In the genomic region with DNA sequence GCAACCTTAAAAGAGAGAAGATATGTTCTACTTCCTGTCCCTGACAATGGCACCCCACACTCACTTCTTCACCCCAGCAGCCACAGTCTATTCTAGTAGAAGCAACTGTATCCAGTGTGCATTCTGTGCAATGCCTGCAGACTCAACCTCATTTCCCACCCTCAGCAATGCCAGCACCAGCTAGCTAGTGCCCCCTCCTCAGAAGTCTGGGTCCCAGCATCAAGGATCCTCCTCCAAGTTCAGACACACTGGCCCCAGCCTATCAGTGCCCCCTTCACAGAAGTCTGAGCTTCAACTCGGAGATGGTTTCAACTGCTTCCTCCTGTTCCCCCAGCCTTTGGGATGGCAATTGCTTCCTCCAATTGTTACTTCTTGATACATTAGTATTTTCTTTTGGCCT, we compare ENCODE assay signal across 38 cellular contexts.
"Had no signal": no experiment of that assay in that cellular context is flagged by ENCODE, and none has a peak within 500 bp of the region (broad histone marks: within the 10 kb centered on the region; RNA-seq: fewer than 3 reads in every experiment).

No MANE protein-coding gene starts in this region.

- H3K27me3 ChIP-seq: body of pancreas, brain microvascular endothelial cell, breast epithelium had no signal

- H3K27ac ChIP-seq: adrenal gland, body of pancreas, brain microvascular endothelial cell, breast epithelium, VCaP had no signal

- H3K4me1 Mint-ChIP-seq: activated B cell treated with CpG ODN at 0.5 μM for 24 hours; activated CD4-positive, alpha-beta T cell treated with anti-CD3 and anti-CD28 coated beads, Interleukin-2, amount 10 ng/mL, durations not matched to agents 24 days and 14 days; activated T-helper 17 cell treated with anti-CD3 and anti-CD28 coated beads, Interleukin-2, amount 50 U/mL, for 72 hours had no signal

- FAIRE-seq: astrocyte, TTC549 had no signal

- H3K36me3 ChIP-seq: adrenal gland, brain microvascular endothelial cell, breast epithelium had no signal

- H3K4me3 ChIP-seq: adrenal gland, body of pancreas, breast epithelium had no signal

- H3K27ac Mint-ChIP-seq: activated B cell treated with CpG ODN at 0.5 μM for 24 hours; activated CD4-positive, alpha-beta memory T cell treated with anti-CD3 and anti-CD28 coated beads for 36 hours; activated CD4-positive, alpha-beta T cell treated with anti-CD3 and anti-CD28 coated beads, Interleukin-2, amount 10 ng/mL, durations not matched to agents 24 days and 14 days; activated CD8-positive, alpha-beta T cell treated with anti-CD3 and anti-CD28 coated beads for 36 hours; activated naive CD4-positive, alpha-beta T cell treated with anti-CD3 and anti-CD28 coated beads for 36 hours; activated naive CD4-positive, alpha-beta T cell treated with anti-CD3 and anti-CD28 coated beads, Interleukin-2, amount 50 U/mL, for 72 hours; activated T-cell treated with anti-CD3 and anti-CD28 coated beads, Interleukin-2, amount 50 U/mL, for 72 hours; activated T-helper 1 cell treated with anti-CD3 and anti-CD28 coated beads, Interleukin-12 subunit alpha, Interleukin-12 subunit beta, Interleukin-2, Interleukin-4 antibody, amounts not matched to agents 30 ng/mL and 10 ng/mL and 1 ng/mL, durations not matched to agents 14 hours and 24 hours and 36 hours; activated T-helper 17 cell treated with anti-CD3 and anti-CD28 coated beads, Interleukin-2, amount 50 U/mL, for 72 hours; T-helper 1 cell treated with Interleukin-12 subunit alpha and Interleukin-12 subunit beta and Interleukin-4 antibody, amounts not matched to agents 30 μg/mL and 1 μg/mL, for 36 hours; T-helper 2 cell treated with Interferon-gamma antibody and Interleukin-4, amounts not matched to agents 5 μg/mL and 100 μg/mL, for 36 hours had no signal

- DNase-seq: activated B cell treated with CpG ODN at 0.5 μM for 24 hours; activated CD4-positive, alpha-beta memory T cell treated with anti-CD3 and anti-CD28 coated beads for 36 hours; activated CD4-positive, alpha-beta T cell treated with anti-CD3 and anti-CD28 coated beads for 4 hours; activated CD4-positive, alpha-beta T cell treated with anti-CD3 and anti-CD28 coated beads, Interleukin-2, amount 10 ng/mL, durations not matched to agents 24 days and 14 days; activated CD4-positive, alpha-beta T cell treated with anti-CD3 and anti-CD28 coated beads, Interleukin-2, amount 50 U/mL, for 1 hour; activated CD4-positive, alpha-beta T cell treated with anti-CD3 and anti-CD28 coated beads, Interleukin-2, amount 50 U/mL, for 4 hours; activated CD4-positive, CD25-positive, alpha-beta regulatory T cell treated with anti-CD3 and anti-CD28 coated beads, Interleukin-2, amount 50 U/mL, for 72 hours; activated CD8-positive, alpha-beta memory T cell treated with anti-CD3 and anti-CD28 coated beads, Interleukin-2, amount 50 U/mL, for 4 hours; activated CD8-positive, alpha-beta T cell treated with anti-CD3 and anti-CD28 coated beads for 36 hours; activated effector memory CD4-positive, alpha-beta T cell treated with anti-CD3 and anti-CD28 coated beads, Interleukin-2, amount 50 U/mL, for 16 hours; activated gamma-delta T cell treated with Interleukin-2 at 50 U/mL for 16 hours; activated naive CD4-positive, alpha-beta T cell; activated naive CD4-positive, alpha-beta T cell treated with anti-CD3 and anti-CD28 coated beads for 36 hours; activated naive CD4-positive, alpha-beta T cell treated with anti-CD3 and anti-CD28 coated beads, Interleukin-2, amount 50 U/mL, for 16 hours; activated naive CD8-positive, alpha-beta T cell treated with anti-CD3 and anti-CD28 coated beads for 36 hours; activated T-cell treated with anti-CD3 and anti-CD28 coated beads for 4 hours; activated T-cell treated with anti-CD3 and anti-CD28 coated beads, Interleukin-2, amount 50 U/mL, for 1 hour; activated T-cell treated with anti-CD3 and anti-CD28 coated beads, Interleukin-2, amount 50 U/mL, for 4 hours; activated T-cell treated with anti-CD3 and anti-CD28 coated beads, Interleukin-2, amount 50 U/mL, for 72 hours; adrenal gland; amniotic stem cell; aorta; body of pancreas; brain microvascular endothelial cell; central memory CD4-positive, alpha-beta T cell; SW 1271; T-helper 1 cell; T-helper 2 cell; T-helper 9 cell had no signal

- H3K9me3 Mint-ChIP-seq: activated B cell treated with CpG ODN at 0.5 μM for 24 hours; activated CD4-positive, alpha-beta memory T cell treated with anti-CD3 and anti-CD28 coated beads for 36 hours; activated CD4-positive, alpha-beta T cell treated with anti-CD3 and anti-CD28 coated beads, Interleukin-2, amount 10 ng/mL, durations not matched to agents 24 days and 14 days; activated CD8-positive, alpha-beta T cell treated with anti-CD3 and anti-CD28 coated beads for 36 hours; activated naive CD4-positive, alpha-beta T cell treated with anti-CD3 and anti-CD28 coated beads for 36 hours; activated naive CD4-positive, alpha-beta T cell treated with anti-CD3 and anti-CD28 coated beads, Interleukin-2, amount 50 U/mL, for 72 hours; activated naive CD8-positive, alpha-beta T cell treated with anti-CD3 and anti-CD28 coated beads for 36 hours; activated T-cell treated with anti-CD3 and anti-CD28 coated beads, Interleukin-2, amount 50 U/mL, for 4 hours; activated T-cell treated with anti-CD3 and anti-CD28 coated beads, Interleukin-2, amount 50 U/mL, for 72 hours; activated T-helper 1 cell treated with anti-CD3 and anti-CD28 coated beads, Interleukin-12 subunit alpha, Interleukin-12 subunit beta, Interleukin-2, Interleukin-4 antibody, amounts not matched to agents 30 ng/mL and 10 ng/mL and 1 ng/mL, durations not matched to agents 14 hours and 24 hours and 36 hours; activated T-helper 17 cell treated with anti-CD3 and anti-CD28 coated beads, Interleukin-2, amount 50 U/mL, for 72 hours; T-helper 1 cell treated with Interleukin-12 subunit alpha and Interleukin-12 subunit beta and Interleukin-4 antibody, amounts not matched to agents 30 μg/mL and 1 μg/mL, for 36 hours; T-helper 2 cell treated with Interferon-gamma antibody and Interleukin-4, amounts not matched to agents 5 μg/mL and 100 μg/mL, for 36 hours had no signal

- H3K9me3 ChIP-seq: adrenal gland, body of pancreas, breast epithelium had no signal

- H3K4me3 Mint-ChIP-seq: activated B cell treated with CpG ODN at 0.5 μM for 24 hours; activated CD4-positive, alpha-beta memory T cell treated with anti-CD3 and anti-CD28 coated beads for 36 hours; activated CD4-positive, alpha-beta T cell treated with anti-CD3 and anti-CD28 coated beads, Interleukin-2, amount 10 ng/mL, durations not matched to agents 24 days and 14 days; activated CD8-positive, alpha-beta T cell treated with anti-CD3 and anti-CD28 coated beads for 36 hours; activated naive CD4-positive, alpha-beta T cell treated with anti-CD3 and anti-CD28 coated beads for 36 hours; activated naive CD8-positive, alpha-beta T cell treated with anti-CD3 and anti-CD28 coated beads for 36 hours; activated T-cell treated with anti-CD3 and anti-CD28 coated beads, Interleukin-2, amount 50 U/mL, for 4 hours; activated T-cell treated with anti-CD3 and anti-CD28 coated beads, Interleukin-2, amount 50 U/mL, for 72 hours; activated T-helper 1 cell treated with anti-CD3 and anti-CD28 coated beads, Interleukin-12 subunit alpha, Interleukin-12 subunit beta, Interleukin-2, Interleukin-4 antibody, amounts not matched to agents 30 ng/mL and 10 ng/mL and 1 ng/mL, durations not matched to agents 14 hours and 24 hours and 36 hours; activated T-helper 17 cell treated with anti-CD3 and anti-CD28 coated beads, Interleukin-2, amount 50 U/mL, for 72 hours; T-helper 1 cell treated with Interleukin-12 subunit alpha and Interleukin-12 subunit beta and Interleukin-4 antibody, amounts not matched to agents 30 μg/mL and 1 μg/mL, for 36 hours; T-helper 2 cell treated with Interferon-gamma antibody and Interleukin-4, amounts not matched to agents 5 μg/mL and 100 μg/mL, for 36 hours had no signal

- H3K27me3 Mint-ChIP-seq: activated CD4-positive, alpha-beta T cell treated with anti-CD3 and anti-CD28 coated beads, Interleukin-2, amount 10 ng/mL, durations not matched to agents 24 days and 14 days had no signal

- H3K36me3 Mint-ChIP-seq: activated CD4-positive, alpha-beta memory T cell treated with anti-CD3 and anti-CD28 coated beads for 36 hours; activated naive CD4-positive, alpha-beta T cell treated with anti-CD3 and anti-CD28 coated beads, Interleukin-2, amount 50 U/mL, for 72 hours; activated naive CD8-positive, alpha-beta T cell treated with anti-CD3 and anti-CD28 coated beads for 36 hours had no signal

- H3K4me1 ChIP-seq: adrenal gland, body of pancreas, breast epithelium had no signal
